Comparison of ENCODE assay signal across 8 cellular contexts in genomic region chr5:40879163-40879942, GRCh38. TPM values are rescaled to one million over a fixed set of nuclear protein-coding genes. Genes with fewer than 3 reads are reported as not detected.
DNase-seq lines count a peak whose midpoint lies in the region; ATAC-seq, FAIRE-seq and TF ChIP-seq lines count a peak whose summit lies in the region.

No MANE protein-coding gene starts in this region.

- H4K20me1 ChIP-seq in HCT116 (ENCODE audit: insufficient read depth) (no peaks in the 10 kb centered on the region), HepG2 (ENCODE audit: insufficient read depth, low read length) (no peaks in the 10 kb centered on the region)

- in situ Hi-C loops in brain microvascular endothelial cell (cut with HindIII; ENCODE audit: low pct_ligation_motif_present, low sequenced_read_pairs), result no loop called here
- in situ Hi-C loops in HepG2 (cut with HindIII; ENCODE audit: extremely low pct_ligation_motif_present, low pct_unique_long_range_greater_than_20kb), result loop anchor here (5.0 kb wide), 1 partner anchor 122 kb away; the partner anchor contains the start of gene TTC33

- intact Hi-C loops in CD14-positive monocyte (cut with micrococcal nuclease), result loop anchor here in 1 of 2 donors (10.0 kb wide), 1 partner anchor 1165 kb away; no protein-coding TSS in a partner anchor
- intact Hi-C loops in HCT116 (cut with micrococcal nuclease), result loop anchor here (2.0 to 10.0 kb wide), 5 partner anchors 125 to 1302 kb away; partner anchors contain the start of gene TTC33
- intact Hi-C loops in HepG2 (cut with micrococcal nuclease; ENCODE audit: unreplicated experiment), result loop anchor here (2.0 to 5.0 kb wide), 2 partner anchors 45 to 932 kb away; partner anchors contain the start of gene RPL37

- no peak overlapping the region for H3K9ac ChIP-seq in HCT116 (ENCODE audit: low read length)
- no peak overlapping the region for H3K9ac ChIP-seq in HepG2 (ENCODE audit: insufficient read depth, low read depth, low read length)

- H3K79me2 ChIP-seq in HCT116 (ENCODE audit: insufficient read depth, low read length) (no peaks in the 10 kb centered on the region), HepG2 (ENCODE audit: insufficient read depth, low read length) (no peaks in the 10 kb centered on the region)

- peak; percentile 65 for TF ChIP-seq RAD21 in HCT116 (IDR thresholded peaks at IDR 0.05; ENCODE audit: low read depth)
- TF ChIP-seq RAD21 in HepG2 (CRISPR knock-in tag; IDR thresholded peaks at IDR 0.05), result 0 out of 2 replicates have a peak, but pooled peaks have one; percentile 27

- H3K27ac ChIP-seq in HCT116 (ENCODE audit: low read depth, low read length) (no peak overlapping the region), brain microvascular endothelial cell (no peak overlapping the region), HepG2 (ENCODE audit: extremely low read length, insufficient read depth, low read length) (no peak overlapping the region)

- H3K9me3 Mint-ChIP-seq in CD14-positive monocyte, result peaks cover 3 to 16% (median 7%) of the 10 kb centered on the region in 7 donors
- peaks cover 11% of the 10 kb centered on the region for H3K9me3 Mint-ChIP-seq in activated T-cell treated with anti-CD3 and anti-CD28 coated beads, Interleukin-2, amount 50 U/mL, for 24 hours

- 16% methylated on average over 10 of the region's 10 CpGs for WGBS in HepG2 (ENCODE audit: low lambda C conversion rate)

- no peaks in the 10 kb centered on the region for H3K36me3 ChIP-seq in HCT116 (ENCODE audit: control insufficient read depth in 1 of 2, insufficient read depth in 2 of 2, low read length in 2 of 2)
- H3K36me3 ChIP-seq in brain microvascular endothelial cell (replicated peaks), result no peaks in the 10 kb centered on the region
- no peaks in the 10 kb centered on the region for H3K36me3 ChIP-seq in HepG2 (replicated peaks in 1 of 2; ENCODE audit: control insufficient read depth in 1 of 2, insufficient read depth in 2 of 2, low read length in 2 of 2)

- H3K27me3 Mint-ChIP-seq in CD14-positive monocyte (ENCODE audit: low read depth in 3 of 3), result peaks cover 0 to 3% (median 0%) of the 10 kb centered on the region in 3 donors
- H3K27me3 Mint-ChIP-seq in activated T-cell treated with anti-CD3 and anti-CD28 coated beads, Interleukin-2, amount 50 U/mL, for 24 hours, result peaks cover 3% of the 10 kb centered on the region

- H3K4me3 ChIP-seq in HCT116 (replicated peaks in 1 of 2; ENCODE audit: low read depth in 1 of 2, low read length in 2 of 2) (no peak overlapping the region), brain microvascular endothelial cell (ENCODE audit: low read depth, low read length) (no peak overlapping the region), HepG2 (replicated peaks in 1 of 3; ENCODE audit: insufficient read depth in 1 of 3, low read depth in 2 of 3, low read length in 3 of 3) (no peak overlapping the region)

- no peaks in the 10 kb centered on the region for H3K36me3 Mint-ChIP-seq in CD14-positive monocyte
- H3K36me3 Mint-ChIP-seq in activated T-cell treated with anti-CD3 and anti-CD28 coated beads, Interleukin-2, amount 50 U/mL, for 24 hours (ENCODE audit: low read depth), result no peaks in the 10 kb centered on the region

- peak; percentile 77 for TF ChIP-seq CTCF in CD14-positive monocyte (IDR thresholded peaks at IDR 0.05)
- TF ChIP-seq CTCF in HCT116 (IDR thresholded peaks at IDR 0.05 in 2 of 3, conservative IDR thresholded peaks at IDR 0.05 in 1 of 3; ENCODE audit: borderline replicate concordance in 1 of 3, insufficient read depth in 1 of 3, low read depth in 2 of 3, low read length in 2 of 3), result peak; percentile 16 to 63 (median 45); a peak in 3 of 6 replicates
- TF ChIP-seq CTCF in brain microvascular endothelial cell (IDR thresholded peaks at IDR 0.05; ENCODE audit: low read depth, low read length, missing control alignments), result peak; percentile 20
- peak; percentile 51 for TF ChIP-seq CTCF in HepG2 (CRISPR knock-in tag; IDR thresholded peaks at IDR 0.05)

- no peak for DNase-seq in CD14-positive monocyte (ENCODE audit: low spot score)
- DNase-seq in HCT116 (ENCODE audit: low read depth, low spot score), result peak; percentile 13
- DNase-seq in NCI-H446 treated with DMSO at 0.1 percent for 48 hours (lab: John Stamatoyannopoulos, UW), result peak; percentile 47
- DNase-seq in brain microvascular endothelial cell, result no peak
- peak; percentile 10 for DNase-seq in HepG2 (ENCODE audit: low spot score)
- DNase-seq in cortex of kidney (lab: John Stamatoyannopoulos, UW), result no peak
- no peak for DNase-seq in activated T-cell treated with anti-CD3 and anti-CD28 coated beads, Interleukin-2, amount 50 U/mL, for 24 hours

- H3K4me2 ChIP-seq in HCT116 (ENCODE audit: low read length), result no peak overlapping the region
- H3K4me2 ChIP-seq in HepG2 (ENCODE audit: low read depth, low read length), result no peak overlapping the region

- TF ChIP-seq POLR2A in HCT116 (IDR thresholded peaks at IDR 0.05; ENCODE audit: borderline replicate concordance, extremely low read depth, insufficient read depth, insufficient read length) (no peak), HepG2 (IDR thresholded peaks at IDR 0.05; ENCODE audit: insufficient read depth in 1 of 2, low read depth in 2 of 2, low read length in 2 of 2) (no peak)

- peak; percentile 56 for FAIRE-seq in HepG2 (lab: Jason Lieb, UNC)

- ATAC-seq in HCT116, result peak; percentile 71
- peak; percentile 33; the same call in 1 of the 3 replicates for ATAC-seq in HepG2
- no peak for ATAC-seq in HG03039 (IDR thresholded peaks at IDR 0.05; ENCODE audit: unreplicated experiment)

- H3K27ac Mint-ChIP-seq in CD14-positive monocyte, result no peak overlapping the region
- no peak overlapping the region for H3K27ac Mint-ChIP-seq in activated T-cell treated with anti-CD3 and anti-CD28 coated beads, Interleukin-2, amount 50 U/mL, for 24 hours

- H3K9me2 ChIP-seq in HCT116 (ENCODE audit: insufficient read depth), result no peaks in the 10 kb centered on the region

- peaks cover 3% of the 10 kb centered on the region for H3K4me1 Mint-ChIP-seq in CD14-positive monocyte
- H3K4me1 Mint-ChIP-seq in activated T-cell treated with anti-CD3 and anti-CD28 coated beads, Interleukin-2, amount 50 U/mL, for 24 hours (ENCODE audit: low read depth), result peaks cover 7% of the 10 kb centered on the region

- BruUV-seq in HCT116 (replicated peaks; lab: Mats Ljungman, UMichigan) (no TSS peak), HepG2 (replicated peaks; lab: Mats Ljungman, UMichigan) (no TSS peak)

- CTCF ChIA-PET in HCT116 (lab: Charles Lee), result no interaction called here
- CTCF ChIA-PET in HepG2 (lab: Yijun Ruan, JAX; ENCODE audit: low intra/inter-chr PET ratio, low total read pairs), result interaction anchor here (1.1 kb wide), 1 partner anchor 1163 kb away, joined by 3 read pairs; no protein-coding TSS in a partner anchor

- H3K27me3 ChIP-seq in HCT116 (ENCODE audit: insufficient read depth, low read length) (no peaks in the 10 kb centered on the region), brain microvascular endothelial cell (replicated peaks) (no peaks in the 10 kb centered on the region), HepG2 (ENCODE audit: control insufficient read depth in 1 of 2, insufficient read depth in 2 of 2, low read length in 2 of 2) (no peaks in the 10 kb centered on the region)

- H3K9me3 ChIP-seq in HCT116 (ENCODE audit: control insufficient read depth in 1 of 2, insufficient read depth in 1 of 2, low read depth in 1 of 2, low read length in 2 of 2) (peaks cover 0 to 4% of the 10 kb centered on the region in 2 experiments; a peak in 2 of 4 replicates), HepG2 (ENCODE audit: low read length) (peaks cover 10% of the 10 kb centered on the region; the same call in 1 of the 2 replicates)

- H2AFZ ChIP-seq in HCT116 (ENCODE audit: low read depth, low read length, poor library complexity, severe bottlenecking) (peak overlapping the region; percentile 97), HepG2 (ENCODE audit: low read length) (no peak overlapping the region)

- POLR2A ChIA-PET in HCT116 (lab: Charles Lee) (no interaction called here), HepG2 (lab: Yijun Ruan, JAX) (no interaction called here)

- TF ChIP-seq EP300 in HepG2 (IDR thresholded peaks at IDR 0.05; ENCODE audit: low read depth in 2 of 2, low read length in 2 of 2) (no peak), HepG2 (CRISPR knock-in tag; IDR thresholded peaks at IDR 0.05; ENCODE audit: borderline replicate concordance) (no peak)

- RAD21 ChIA-PET in HCT116 (lab: Charles Lee; ENCODE audit: low non-redundant PET in 1 of 2, low total read pairs in 2 of 2, uncharacterized antibody in 2 of 2, unreplicated experiment in 2 of 2), result no interaction called here

- no peak overlapping the region for H3K4me3 Mint-ChIP-seq in CD14-positive monocyte
- H3K4me3 Mint-ChIP-seq in activated T-cell treated with anti-CD3 and anti-CD28 coated beads, Interleukin-2, amount 50 U/mL, for 24 hours, result no peak overlapping the region

- peaks cover 0 to 4% of the 10 kb centered on the region in 2 experiments; a peak in 1 of 4 replicates for H3K4me1 ChIP-seq in HCT116 (ENCODE audit: control insufficient read depth in 1 of 2, insufficient read depth in 2 of 2, low read length in 2 of 2)
- peaks cover 15% of the 10 kb centered on the region for H3K4me1 ChIP-seq in HepG2 (ENCODE audit: insufficient read depth, low read length)

RNA-seq across cellular contexts. Expression of gene C7, which starts 29.9 kb away (rescaled TPM):
- polyA plus RNA-seq in CD14-positive monocyte (not detected), HepG2 (2011; rRNA removed) (1.4 and 1.7 TPM in 2 replicates)
- total RNA-seq in HCT116 (2021; ENCODE audit: unreplicated experiment) (0.74 TPM), HepG2 (2016; rRNA removed; fragmentation: Illumina TruSeq; extraction: Trizol) (3.5 and 3.6 TPM in 2 replicates)
- polyA plus RNA-seq in HCT116 (2012), result not detected in 2 replicates
- 0.09 and 0.40 TPM in 2 replicates for total RNA-seq in HepG2 (2016; cell fraction: cytosol; rRNA removed; fragmentation: Illumina TruSeq; extraction: Trizol; ENCODE audit: low read depth)
- total RNA-seq in HepG2 (2016; cell fraction: insoluble cytoplasmic fraction; rRNA removed; fragmentation: Illumina TruSeq; extraction: Trizol), result 3.6 and 5.1 TPM in 2 replicates
- total RNA-seq in HepG2 (2016; cell fraction: membrane; rRNA removed; fragmentation: Illumina TruSeq; extraction: Trizol), result 0.48 and 0.68 TPM in 2 replicates
- 3.9 and 5.2 TPM in 2 replicates for total RNA-seq in HepG2 (2016; cell fraction: nucleus; rRNA removed; fragmentation: Illumina TruSeq; extraction: Trizol)
- 1.0 and 2.9 TPM in 2 replicates for polyA plus RNA-seq in HepG2 (2011; cell fraction: cytosol; rRNA removed)
- 1.0 and 1.1 TPM in 2 replicates for polyA plus RNA-seq in HepG2 (2011; cell fraction: nucleus; rRNA removed)
- polyA plus RNA-seq in HepG2 (2012), result 1.8 and 2.9 TPM in 2 replicates
- 0.45 and 0.92 TPM in 2 replicates for polyA plus RNA-seq in HepG2 (2016; cell fraction: cytosol; fragmentation: Illumina TruSeq; extraction: Trizol; ENCODE audit: low read depth)
- 0.58 and 2.0 TPM in 2 replicates for polyA plus RNA-seq in HepG2 (2016; cell fraction: insoluble cytoplasmic fraction; fragmentation: Illumina TruSeq; extraction: Trizol; ENCODE audit: low read depth)
- polyA plus RNA-seq in HepG2 (2016; cell fraction: membrane; fragmentation: Illumina TruSeq; extraction: Trizol; ENCODE audit: low read depth), result 0.09 and 0.52 TPM in 2 replicates
- polyA plus RNA-seq in HepG2 (2016; cell fraction: nucleus; fragmentation: Illumina TruSeq; extraction: Trizol; ENCODE audit: insufficient read depth, low read depth), result 1.7 and 9.3 TPM in 2 replicates
- 0.18 TPM in 1 of 2 replicates, not detected in the other for polyA minus RNA-seq in HepG2 (2011; rRNA and poly(A)+ RNA removed; ENCODE audit: low replicate concordance)
- 0.35 and 0.59 TPM in 2 replicates for polyA minus RNA-seq in HepG2 (2011; cell fraction: cytosol; rRNA and poly(A)+ RNA removed)
- 0.64 and 1.6 TPM in 2 replicates for polyA minus RNA-seq in HepG2 (2011; cell fraction: nucleus; rRNA and poly(A)+ RNA removed)

RNA-seq across cellular contexts. Expression of gene CARD6, which starts 38.2 kb away (rescaled TPM):
- 10 to 100 TPM; 10.6 to 15.6 TPM for polyA plus RNA-seq in CD14-positive monocyte
- total RNA-seq in HCT116 (2021; ENCODE audit: unreplicated experiment), result not detected
- 0.01 and 0.03 TPM in 2 replicates for polyA plus RNA-seq in HCT116 (2012)
- total RNA-seq in HepG2 (2016; rRNA removed; fragmentation: Illumina TruSeq; extraction: Trizol), result 1.4 TPM in 2 replicates
- total RNA-seq in HepG2 (2016; cell fraction: cytosol; rRNA removed; fragmentation: Illumina TruSeq; extraction: Trizol; ENCODE audit: low read depth), result 0.71 and 1.1 TPM in 2 replicates
- total RNA-seq in HepG2 (2016; cell fraction: insoluble cytoplasmic fraction; rRNA removed; fragmentation: Illumina TruSeq; extraction: Trizol), result 1.2 and 1.6 TPM in 2 replicates
- total RNA-seq in HepG2 (2016; cell fraction: membrane; rRNA removed; fragmentation: Illumina TruSeq; extraction: Trizol), result 1.1 and 1.6 TPM in 2 replicates
- 0.56 and 1.2 TPM in 2 replicates for total RNA-seq in HepG2 (2016; cell fraction: nucleus; rRNA removed; fragmentation: Illumina TruSeq; extraction: Trizol)
- polyA plus RNA-seq in HepG2 (2011; rRNA removed), result 0.33 and 0.39 TPM in 2 replicates
- 0.16 and 0.31 TPM in 2 replicates for polyA plus RNA-seq in HepG2 (2011; cell fraction: cytosol; rRNA removed)
- polyA plus RNA-seq in HepG2 (2011; cell fraction: nucleus; rRNA removed), result 0.08 and 0.24 TPM in 2 replicates
- 0.43 and 0.58 TPM in 2 replicates for polyA plus RNA-seq in HepG2 (2012)
- polyA plus RNA-seq in HepG2 (2016; cell fraction: cytosol; fragmentation: Illumina TruSeq; extraction: Trizol; ENCODE audit: low read depth), result 0.05 TPM in 1 of 2 replicates, not detected in the other
- 0.73 and 1.0 TPM in 2 replicates for polyA plus RNA-seq in HepG2 (2016; cell fraction: insoluble cytoplasmic fraction; fragmentation: Illumina TruSeq; extraction: Trizol; ENCODE audit: low read depth)
- 0.08 and 0.15 TPM in 2 replicates for polyA plus RNA-seq in HepG2 (2016; cell fraction: membrane; fragmentation: Illumina TruSeq; extraction: Trizol; ENCODE audit: low read depth)
- polyA plus RNA-seq in HepG2 (2016; cell fraction: nucleus; fragmentation: Illumina TruSeq; extraction: Trizol; ENCODE audit: insufficient read depth, low read depth), result 0.66 and 0.81 TPM in 2 replicates
- 0.26 and 9.3 TPM in 2 replicates for polyA minus RNA-seq in HepG2 (2011; rRNA and poly(A)+ RNA removed; ENCODE audit: low replicate concordance)
- 0.20 TPM in 1 of 2 replicates, not detected in the other for polyA minus RNA-seq in HepG2 (2011; cell fraction: cytosol; rRNA and poly(A)+ RNA removed)
- polyA minus RNA-seq in HepG2 (2011; cell fraction: nucleus; rRNA and poly(A)+ RNA removed), result 0.26 and 0.62 TPM in 2 replicates

RNA-seq across cellular contexts. Expression of gene RPL37, which starts 44.3 kb away (rescaled TPM):
- polyA plus RNA-seq in CD14-positive monocyte (100 to 1,000 TPM; 738 to 813 TPM), HepG2 (2011; rRNA removed) (3,367 and 3,734 TPM in 2 replicates)
- total RNA-seq in HCT116 (2021; ENCODE audit: unreplicated experiment) (1,279 TPM), HepG2 (2016; rRNA removed; fragmentation: Illumina TruSeq; extraction: Trizol) (1,981 and 2,192 TPM in 2 replicates)
- polyA plus RNA-seq in HCT116 (2012), result 5,000 and 5,239 TPM in 2 replicates
- 3,324 and 3,542 TPM in 2 replicates for total RNA-seq in HepG2 (2016; cell fraction: cytosol; rRNA removed; fragmentation: Illumina TruSeq; extraction: Trizol; ENCODE audit: low read depth)
- total RNA-seq in HepG2 (2016; cell fraction: insoluble cytoplasmic fraction; rRNA removed; fragmentation: Illumina TruSeq; extraction: Trizol), result 1,946 and 2,347 TPM in 2 replicates
- 4,900 and 5,247 TPM in 2 replicates for total RNA-seq in HepG2 (2016; cell fraction: membrane; rRNA removed; fragmentation: Illumina TruSeq; extraction: Trizol)
- 696 and 786 TPM in 2 replicates for total RNA-seq in HepG2 (2016; cell fraction: nucleus; rRNA removed; fragmentation: Illumina TruSeq; extraction: Trizol)
- polyA plus RNA-seq in HepG2 (2011; cell fraction: cytosol; rRNA removed), result 216 and 299 TPM in 2 replicates
- 168 and 341 TPM in 2 replicates for polyA plus RNA-seq in HepG2 (2011; cell fraction: nucleus; rRNA removed)
- polyA plus RNA-seq in HepG2 (2012), result 2,075 and 2,920 TPM in 2 replicates
- 4,668 and 5,281 TPM in 2 replicates for polyA plus RNA-seq in HepG2 (2016; cell fraction: cytosol; fragmentation: Illumina TruSeq; extraction: Trizol; ENCODE audit: low read depth)
- polyA plus RNA-seq in HepG2 (2016; cell fraction: insoluble cytoplasmic fraction; fragmentation: Illumina TruSeq; extraction: Trizol; ENCODE audit: low read depth), result 2,672 and 2,701 TPM in 2 replicates
- polyA plus RNA-seq in HepG2 (2016; cell fraction: membrane; fragmentation: Illumina TruSeq; extraction: Trizol; ENCODE audit: low read depth), result 6,074 and 6,302 TPM in 2 replicates
- polyA plus RNA-seq in HepG2 (2016; cell fraction: nucleus; fragmentation: Illumina TruSeq; extraction: Trizol; ENCODE audit: insufficient read depth, low read depth), result 1,552 and 1,570 TPM in 2 replicates
- 352 and 1,422 TPM in 2 replicates for polyA minus RNA-seq in HepG2 (2011; rRNA and poly(A)+ RNA removed; ENCODE audit: low replicate concordance)
- polyA minus RNA-seq in HepG2 (2011; cell fraction: cytosol; rRNA and poly(A)+ RNA removed), result 513 and 618 TPM in 2 replicates
- polyA minus RNA-seq in HepG2 (2011; cell fraction: nucleus; rRNA and poly(A)+ RNA removed), result 284 and 353 TPM in 2 replicates

Comparison
In these comparisons a context has a peak if more than half of its experiments do, and no peak if none do; other contexts are left out.
1. DNase-seq: peak in HCT116 (single experiment), NCI-H446 treated with DMSO at 0.1 percent for 48 hours (single experiment) and HepG2 (single experiment); none in CD14-positive monocyte (single experiment), brain microvascular endothelial cell (single experiment), cortex of kidney (single experiment) and activated T-cell treated with anti-CD3 and anti-CD28 coated beads, Interleukin-2, amount 50 U/mL, for 24 hours (single experiment).
2. CTCF ChIP-seq: peak in every context shown above with its lines; median percentile 77 in CD14-positive monocyte; 51 in HepG2; 45 in HCT116; 20 in brain microvascular endothelial cell.